11 cellular contexts compared by ENCODE assay signal in the genomic region with DNA sequence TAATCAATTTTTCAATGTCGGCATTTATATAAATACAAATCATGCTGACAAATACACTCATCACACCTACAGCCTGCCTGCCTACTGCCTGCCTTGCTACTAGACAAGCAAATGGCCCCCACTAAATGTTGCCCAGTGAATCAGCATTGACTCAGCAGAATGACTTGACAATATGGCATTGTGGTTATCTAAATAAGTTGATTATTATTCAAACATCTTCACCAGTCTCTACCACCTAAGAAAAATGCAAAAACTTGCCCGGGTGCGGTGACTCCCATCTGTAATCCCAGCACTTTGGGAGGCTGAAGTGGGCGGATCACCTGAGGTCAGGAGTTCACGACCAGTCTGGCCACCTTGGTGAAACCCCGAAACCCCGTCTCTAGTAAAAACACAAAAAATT.
DNase-seq lines count a peak whose midpoint lies in the region; ATAC-seq and TF ChIP-seq lines count a peak whose summit lies in the region.
"Had no signal": no experiment of that assay in that cellular context is flagged by ENCODE, and none has a peak within 500 bp of the region (broad histone marks: within the 10 kb centered on the region; RNA-seq: fewer than 3 reads in every experiment).

No MANE protein-coding gene starts in this region.

- no peaks in the 10 kb centered on the region for H3K9me3 ChIP-seq in HAP-1

- H3K36me3 ChIP-seq in H7 (replicated peaks; ENCODE audit: control insufficient read depth, insufficient read depth, low read length) (no peaks in the 10 kb centered on the region), HAP-1 (replicated peaks) (no peaks in the 10 kb centered on the region)

- H3K4me3 ChIP-seq in astrocyte of the spinal cord (ENCODE audit: low read depth, low read length) (no peak overlapping the region), H7 (ENCODE audit: insufficient read depth, low read depth, low read length) (no peak overlapping the region), HAP-1 (no peak overlapping the region)

- in situ Hi-C loops in astrocyte of the spinal cord (cut with HindIII; ENCODE audit: low sequenced_read_pairs), result no loop called here
- in situ Hi-C loops in HAP-1 (cut with MboI; ENCODE audit: low sequenced_read_pairs), result no loop called here

- H3K4me1 ChIP-seq in HAP-1, result peaks cover 4% of the 10 kb centered on the region; the same call in 1 of the 2 replicates

- no peaks in the 10 kb centered on the region for H3K27me3 ChIP-seq in H7 (ENCODE audit: control insufficient read depth, insufficient read depth, low read length)
- no peaks in the 10 kb centered on the region for H3K27me3 ChIP-seq in HAP-1 (ENCODE audit: low read depth)

- no peak for TF ChIP-seq CTCF in astrocyte of the spinal cord (IDR thresholded peaks at IDR 0.05; ENCODE audit: low read depth, low read length)

- DNase-seq in Ammon's horn (ENCODE audit: low spot score) (peak; percentile 21), LoVo (ENCODE audit: low spot score) (peak; percentile 1), astrocyte of the spinal cord (ENCODE audit: low read depth, low spot score) (peak; percentile 84), iris pigment epithelial cell (ENCODE audit: low read depth) (peak; percentile 89), H7 (no peak), HAP-1 (ENCODE audit: low spot score in 2 of 2) (no peak)
- no peak for DNase-seq in stimulated activated CD4-positive, alpha-beta T cell treated with anti-CD3 and anti-CD28 coated beads, Interleukin-2, amount 100 ng/mL, for 48 hours
- DNase-seq: activated CD8-positive, alpha-beta memory T cell treated with anti-CD3 and anti-CD28 coated beads, Interleukin-2, amount 10 ng/mL, durations not matched to agents 7 days and 5 days; activated naive CD4-positive, alpha-beta T cell treated with anti-CD3 and anti-CD28 coated beads, Interleukin-2, amount 50 U/mL, for 16 hours; GDM1 had no signal

- ATAC-seq in HG03280 (IDR thresholded peaks at IDR 0.05; ENCODE audit: unreplicated experiment), result no peak
- ATAC-seq: activated CD8-positive, alpha-beta memory T cell treated with anti-CD3 and anti-CD28 coated beads, Interleukin-2, amount 10 ng/mL, durations not matched to agents 7 days and 5 days had no signal

Comparison
In these comparisons a context has a peak if more than half of its experiments do, and no peak if none do; other contexts are left out.
1. DNase-seq: peak in Ammon's horn (single experiment), LoVo (single experiment), astrocyte of the spinal cord (single experiment) and iris pigment epithelial cell (single experiment); none in stimulated activated CD4-positive, alpha-beta T cell treated with anti-CD3 and anti-CD28 coated beads, Interleukin-2, amount 100 ng/mL, for 48 hours (0 of 2), H7 (single experiment) and HAP-1 (0 of 2).